In the genomic region with DNA sequence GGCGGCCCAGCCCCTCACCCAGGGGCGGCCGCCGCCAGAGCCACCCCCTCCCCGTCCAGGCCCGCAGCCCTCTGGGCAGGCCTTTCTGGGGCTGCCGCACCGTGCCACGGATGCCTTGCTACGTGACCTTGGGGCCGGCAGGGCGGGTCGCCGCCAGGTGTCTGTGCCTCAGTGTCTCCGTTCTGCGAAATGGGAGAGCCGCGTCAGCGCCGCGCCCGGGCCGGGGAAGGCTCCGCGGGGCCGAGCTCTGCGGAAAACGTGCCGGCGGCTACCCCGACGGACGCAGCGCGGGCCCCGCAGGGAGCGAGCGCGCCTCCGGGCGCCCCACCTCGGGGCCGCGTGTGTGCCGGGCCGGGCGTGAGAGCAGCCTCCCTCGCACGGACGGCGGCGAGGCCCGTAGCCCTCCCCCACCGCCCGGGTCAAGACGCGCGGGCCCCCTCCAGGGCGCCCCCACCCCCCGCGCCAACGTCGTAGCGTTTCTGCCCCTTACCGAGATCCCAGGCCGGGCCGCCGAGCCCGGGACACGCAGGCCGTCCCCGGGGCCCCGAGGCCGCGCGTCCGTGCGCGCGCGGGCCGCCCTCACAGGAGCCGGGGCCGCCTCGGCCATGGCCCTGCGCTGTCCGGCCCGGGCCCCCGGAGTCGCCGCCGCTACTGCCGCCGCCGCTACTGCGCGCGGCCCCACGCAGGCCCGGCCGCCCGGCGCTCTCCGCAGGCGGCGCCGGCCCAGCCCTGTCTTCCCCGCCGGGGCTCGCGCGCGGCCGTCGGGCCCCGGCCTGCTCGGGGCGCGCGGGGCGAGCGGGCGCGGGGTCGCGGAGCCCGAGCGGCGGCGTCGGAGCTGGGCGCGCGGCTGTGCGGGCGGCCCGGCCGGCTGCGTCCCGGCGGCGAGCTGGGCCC, we compare ENCODE assay signal across 8 cellular contexts. TPM values are rescaled to one million over a fixed set of nuclear protein-coding genes. Genes with fewer than 3 reads are reported as not detected.
DNase-seq lines count a peak whose midpoint lies in the region; ATAC-seq and TF ChIP-seq lines count a peak whose summit lies in the region.

No MANE protein-coding gene starts in this region.

- H3F3A ChIP-seq in smooth muscle cell (ENCODE audit: low read depth), result no peaks in the 10 kb centered on the region

- H3K27ac ChIP-seq in iPS DF 6.9 (ENCODE audit: low read length) (no peak overlapping the region), smooth muscle cell (ENCODE audit: low read depth) (no peak overlapping the region)

- peak overlapping the region; percentile 77 for H2AFZ ChIP-seq in smooth muscle cell (ENCODE audit: low read depth)

- H3K4me3 ChIP-seq in GM06990 (replicated peaks; ENCODE audit: low read depth, low read length) (peak overlapping the region; percentile 75), iPS DF 6.9 (ENCODE audit: low read length) (peak overlapping the region; percentile 61), smooth muscle cell (peak overlapping the region; percentile 61)

- peaks cover 11% of the 10 kb centered on the region for H4K20me1 ChIP-seq in smooth muscle cell (ENCODE audit: low read depth)

- H3K4me1 ChIP-seq in iPS DF 6.9 (ENCODE audit: control insufficient read depth, insufficient read depth, low read length) (no peaks in the 10 kb centered on the region; the same call in 1 of the 2 replicates), smooth muscle cell (ENCODE audit: low read depth) (peaks cover 16% of the 10 kb centered on the region)

- H3K4me2 ChIP-seq in smooth muscle cell, result peak overlapping the region; percentile 93

- peaks cover 4% of the 10 kb centered on the region for H3K36me3 ChIP-seq in GM06990 (ENCODE audit: control insufficient read depth, insufficient read depth, low read length)
- H3K36me3 ChIP-seq in iPS DF 6.9 (ENCODE audit: control insufficient read depth, insufficient read depth, low read length), result peaks cover 3% of the 10 kb centered on the region
- H3K36me3 ChIP-seq in smooth muscle cell (ENCODE audit: low read depth), result no peaks in the 10 kb centered on the region

- H3K79me2 ChIP-seq in smooth muscle cell (ENCODE audit: low read depth), result peaks cover 31% of the 10 kb centered on the region

- H3K9me3 ChIP-seq in iPS DF 6.9 (ENCODE audit: control insufficient read depth, insufficient read depth, low read length) (no peaks in the 10 kb centered on the region), smooth muscle cell (replicated peaks; ENCODE audit: low read depth) (no peaks in the 10 kb centered on the region)

- TF ChIP-seq CTCF in GM06990 (IDR thresholded peaks at IDR 0.05; ENCODE audit: insufficient read depth, low read length, poor library complexity, severe bottlenecking) (no peak), GM20000 (IDR thresholded peaks at IDR 0.05; ENCODE audit: extremely low read depth, missing control alignments) (no peak), smooth muscle cell (IDR thresholded peaks at IDR 0.05; ENCODE audit: borderline replicate concordance, insufficient read depth, poor library complexity, severe bottlenecking) (no peak)

- no peaks in the 10 kb centered on the region for H3K27me3 ChIP-seq in GM06990 (replicated peaks; ENCODE audit: control insufficient read depth, insufficient read depth, low read length)
- H3K27me3 ChIP-seq in iPS DF 6.9 (ENCODE audit: control insufficient read depth, insufficient read depth, low read length), result peaks cover 8% of the 10 kb centered on the region; the same call in 1 of the 2 replicates
- H3K27me3 ChIP-seq in smooth muscle cell (ENCODE audit: low read depth), result no peaks in the 10 kb centered on the region

- H3K9ac ChIP-seq in smooth muscle cell (ENCODE audit: low read depth), result no peak overlapping the region

- peak; percentile 23 for ATAC-seq in HG03565 (IDR thresholded peaks at IDR 0.05; ENCODE audit: unreplicated experiment)
- ATAC-seq in activated naive CD4-positive, alpha-beta T cell treated with anti-CD3 and anti-CD28 coated beads, Interleukin-2, amount 50 U/mL, for 72 hours, result peak; percentile 49 to 63

- no peak overlapping the region for H3K27ac Mint-ChIP-seq in activated naive CD4-positive, alpha-beta T cell treated with anti-CD3 and anti-CD28 coated beads, Interleukin-2, amount 50 U/mL, for 72 hours

- DNase-seq in GM06990 (ENCODE audit: extremely low read depth, insufficient read length) (peak; percentile 60), GM20000 (ENCODE audit: low spot score) (peak; percentile 85), iPS DF 6.9 (ENCODE audit: low read depth, low spot score) (no peak), smooth muscle cell (lab: John Stamatoyannopoulos, UW; ENCODE audit: unreplicated experiment) (no peak), NCI-H2107 treated with DMSO at 0.1 percent for 48 hours (lab: John Stamatoyannopoulos, UW; ENCODE audit: unreplicated experiment) (no peak), NCI-H2171 treated with DMSO at 0.1 percent for 48 hours (lab: John Stamatoyannopoulos, UW) (no peak)
- peak; percentile 38 to 60 for DNase-seq in activated naive CD4-positive, alpha-beta T cell treated with anti-CD3 and anti-CD28 coated beads, Interleukin-2, amount 50 U/mL, for 72 hours (ENCODE audit: low spot score in 2 of 2)

- WGBS in iPS DF 6.9 (ENCODE audit: insufficient coverage, insufficient read length), result no CpG with 5 or more reads among the region's 142 CpGs
- 2% methylated on average over 89 of the region's 142 CpGs for WGBS in smooth muscle cell (ENCODE audit: low lambda C conversion rate)

- H3K9me3 Mint-ChIP-seq in activated naive CD4-positive, alpha-beta T cell treated with anti-CD3 and anti-CD28 coated beads, Interleukin-2, amount 50 U/mL, for 72 hours, result no peaks in the 10 kb centered on the region

- H3K36me3 Mint-ChIP-seq in activated naive CD4-positive, alpha-beta T cell treated with anti-CD3 and anti-CD28 coated beads, Interleukin-2, amount 50 U/mL, for 72 hours, result peaks cover 0 to 6% of the 10 kb centered on the region in 2 donors

RNA-seq across cellular contexts. Expression of gene ZNF777, which starts 1.1 kb away (rescaled TPM):
- 10 to 100 TPM in 1 of 2 donors, 1 to 10 TPM in 1; 3.5 to 12.7 TPM for total RNA-seq in activated naive CD4-positive, alpha-beta T cell treated with anti-CD3 and anti-CD28 coated beads, Interleukin-2, amount 50 U/mL, for 72 hours
- 4.9 and 7.8 TPM in 2 replicates for total RNA-seq in smooth muscle cell
- polyA plus RNA-seq in smooth muscle cell, result 13.0 and 14.9 TPM in 2 replicates

RNA-seq across cellular contexts. Expression of gene ZNF746, which starts 37.8 kb away (rescaled TPM):
- 10 to 100 TPM; 15.3 to 15.5 TPM for total RNA-seq in activated naive CD4-positive, alpha-beta T cell treated with anti-CD3 and anti-CD28 coated beads, Interleukin-2, amount 50 U/mL, for 72 hours
- total RNA-seq in smooth muscle cell, result 13.7 and 14.2 TPM in 2 replicates
- 16.7 and 17.2 TPM in 2 replicates for polyA plus RNA-seq in smooth muscle cell

Comparison
In these comparisons a context has a peak if more than half of its experiments do, and no peak if none do; other contexts are left out.
1. DNase-seq: peak in GM06990 (single experiment), GM20000 (single experiment) and activated naive CD4-positive, alpha-beta T cell treated with anti-CD3 and anti-CD28 coated beads, Interleukin-2, amount 50 U/mL, for 72 hours (2 of 2); none in iPS DF 6.9 (single experiment), smooth muscle cell (single experiment), NCI-H2107 treated with DMSO at 0.1 percent for 48 hours (single experiment) and NCI-H2171 treated with DMSO at 0.1 percent for 48 hours (single experiment).
2. Peak in every context shown above with its lines, with median percentiles within 50 percentile points of each other: H3K4me3 ChIP-seq.